ENCODE assay signal across 14 cellular contexts in the genomic region with DNA sequence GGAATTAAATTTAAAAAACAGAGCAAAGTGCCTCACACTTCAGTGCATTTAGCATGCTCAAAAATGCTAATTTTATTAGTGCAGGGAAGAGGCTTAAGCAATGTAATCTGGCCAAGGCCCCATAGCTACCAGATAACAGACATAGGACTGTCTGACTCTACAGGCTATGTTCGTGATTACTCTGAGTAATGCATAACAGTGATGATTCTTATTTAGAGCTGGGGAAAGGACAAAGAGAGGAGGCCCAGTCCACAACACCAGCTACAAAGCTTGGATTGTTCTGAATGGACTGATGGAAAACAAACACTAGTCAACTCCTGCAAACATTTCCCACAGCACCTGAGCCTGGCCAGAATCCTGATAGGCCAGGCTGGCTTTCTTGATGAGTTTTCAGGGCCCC. TPM values are rescaled to one million over a fixed set of nuclear protein-coding genes. Genes with fewer than 3 reads are reported as not detected.
DNase-seq lines count a peak whose midpoint lies in the region; ATAC-seq and TF ChIP-seq lines count a peak whose summit lies in the region.
"Had no signal": no experiment of that assay in that cellular context is flagged by ENCODE, and none has a peak within 500 bp of the region (broad histone marks: within the 10 kb centered on the region; RNA-seq: fewer than 3 reads in every experiment).

No MANE protein-coding gene starts in this region.

- no peak overlapping the region for H3K4ac ChIP-seq in IMR-90 (ENCODE audit: low read depth, low read length)

- H3K9ac ChIP-seq in IMR-90 (ENCODE audit: low read depth, low read length): no peak overlapping the region

- H2BK15ac ChIP-seq in IMR-90 (ENCODE audit: low read depth, low read length): no peak overlapping the region

- no peaks in the 10 kb centered on the region; the same call in 1 of the 2 replicates for H3K36me3 ChIP-seq in IMR-90 (ENCODE audit: control insufficient read depth, insufficient read depth, low read length)

- H3K4me3 ChIP-seq in IMR-90 (ENCODE audit: insufficient read depth, low read depth, low read length) (no peak overlapping the region), dorsolateral prefrontal cortex (peak overlapping the region in 3 of 59 donors; percentile 1 to 12 (median 8))
- H3K4me3 ChIP-seq: PC-9 had no signal

- no peak overlapping the region for H2BK20ac ChIP-seq in IMR-90 (ENCODE audit: low read depth, low read length)

- H2AFZ ChIP-seq in IMR-90 (replicated peaks; ENCODE audit: low read length, poor library complexity): no peak overlapping the region
- H2AFZ ChIP-seq: PC-9 had no signal

- H3K27ac ChIP-seq in IMR-90 (ENCODE audit: insufficient read depth, low read length): no peak overlapping the region
- H3K27ac ChIP-seq in dorsolateral prefrontal cortex: peak overlapping the region in 58 of 59 donors; percentile 72 to 99 (median 90)
- H3K27ac ChIP-seq: PC-9 had no signal

- CTCF ChIA-PET in IMR-90 (lab: Yijun Ruan, JAX): interaction anchor here (0.6 to 1.3 kb wide), 4 partner anchors 34 to 284 kb away, joined by 3 to 7 read pairs (median 4); no protein-coding TSS in a partner anchor

- TF ChIP-seq POLR2A in IMR-90 (IDR thresholded peaks at IDR 0.05; ENCODE audit: low read depth, low read length): no peak

- no TSS peak for BruUV-seq in IMR-90 (replicated peaks; lab: Mats Ljungman, UMichigan)

- TF ChIP-seq RAD21 in IMR-90 (IDR thresholded peaks at IDR 0.05; ENCODE audit: low read length): no peak

- no peak overlapping the region for H4K91ac ChIP-seq in IMR-90 (ENCODE audit: insufficient read depth, low read depth, low read length)

- ATAC-seq in IMR-90 (ENCODE audit: low read depth) (no peak), GM18498 (IDR thresholded peaks at IDR 0.05; ENCODE audit: unreplicated experiment) (no peak), left ventricle myocardium superior (no peak), GM21390 (IDR thresholded peaks at IDR 0.05; ENCODE audit: unreplicated experiment) (no peak), GM19351 (IDR thresholded peaks at IDR 0.05; ENCODE audit: unreplicated experiment) (no peak)
- ATAC-seq: HCT116, Right ventricle myocardium inferior, SK-N-SH treated with all-trans-retinoic acid at 6 μM for 48 hours had no signal

- no peak for TF ChIP-seq CTCF in IMR-90 (conservative IDR thresholded peaks at IDR 0.05; ENCODE audit: low read depth, low read length)
- peak in 9 of 56 donors; percentile 4 to 32 (median 14) for TF ChIP-seq CTCF in dorsolateral prefrontal cortex (IDR thresholded peaks at IDR 0.05 in 54 of 56, conservative IDR thresholded peaks at IDR 0.05 in 2 of 56; ENCODE audit: low read depth in 1 of 56, partially characterized antibody in 56 of 56)

- H3K27me3 ChIP-seq in IMR-90 (ENCODE audit: control insufficient read depth, insufficient read depth, low read length) (no peaks in the 10 kb centered on the region), dorsolateral prefrontal cortex (no peaks in the 10 kb centered on the region)

- no peak overlapping the region for H3K4me2 ChIP-seq in IMR-90 (ENCODE audit: low read depth, low read length)
- H3K4me2 ChIP-seq: PC-9 had no signal

- no peak overlapping the region for H3K56ac ChIP-seq in IMR-90 (ENCODE audit: extremely low read depth, insufficient read depth, low read length)

- no peak overlapping the region for H3K18ac ChIP-seq in IMR-90 (ENCODE audit: low read depth, low read length)

- no peak overlapping the region for H3K14ac ChIP-seq in IMR-90 (replicated peaks; ENCODE audit: low read depth, low read length)

- intact Hi-C loops in IMR-90 (cut with micrococcal nuclease) (loop anchor here (5.0 kb wide), 1 partner anchor 648 kb away; no protein-coding TSS in a partner anchor), dorsolateral prefrontal cortex (cut with DNase I) (loop anchor here (2.0 to 5.0 kb wide), 5 partner anchors 37 to 347 kb away; a partner anchor contains a TSS), left ventricle myocardium superior (cut with micrococcal nuclease) (loop anchor here (5.0 kb wide), 1 partner anchor 383 kb away; no protein-coding TSS in a partner anchor)

- H2AK9ac ChIP-seq in IMR-90 (replicated peaks; ENCODE audit: low read depth, low read length, poor library complexity): no peak overlapping the region

- WGBS in IMR-90 (ENCODE audit: extremely low coverage in 2 of 2, insufficient read length in 1 of 2), 2 experiments: no CpG with 5 or more reads among the region's 1 CpG

- dilution Hi-C loops in IMR-90 (cut with HindIII; ENCODE audit: low sequenced_read_pairs, unreplicated experiment): loop anchor here (25.0 kb wide), 1 partner anchor 203 kb away; no protein-coding TSS in a partner anchor

- H3K79me1 ChIP-seq in IMR-90 (ENCODE audit: low read depth in 1 of 2, low read length in 2 of 2): no peaks in the 10 kb centered on the region

- no peak overlapping the region for H3K23ac ChIP-seq in IMR-90 (ENCODE audit: low read depth, low read length)

- no peaks in the 10 kb centered on the region for H3K4me1 ChIP-seq in IMR-90 (ENCODE audit: control insufficient read depth, insufficient read depth, low read length)

- DNase-seq in IMR-90 (peak; percentile 20), dorsolateral prefrontal cortex (peak in 1 of 10 donors; percentile 40), medulla oblongata (ENCODE audit: extremely low spot score) (peak; percentile 84), left ventricle myocardium superior (no peak)
- DNase-seq: NCI-H1048, NCI-H1694 treated with DMSO at 0.1 percent for 48 hours, NCI-H345, PC-9 had no signal

- H2BK5ac ChIP-seq in IMR-90 (ENCODE audit: low read depth, low read length, poor library complexity, severe bottlenecking): no peak overlapping the region

- no peak overlapping the region for H2BK120ac ChIP-seq in IMR-90 (ENCODE audit: low read depth, low read length)

- H4K5ac ChIP-seq in IMR-90 (ENCODE audit: low read depth, low read length): no peak overlapping the region

- H4K20me1 ChIP-seq in IMR-90 (ENCODE audit: insufficient read depth, low read length): no peaks in the 10 kb centered on the region

- POLR2A ChIA-PET in IMR-90 (lab: Charles Lee; ENCODE audit: unreplicated experiment): no interaction called here

- no peak overlapping the region for H2AK5ac ChIP-seq in IMR-90 (ENCODE audit: low read depth, low read length)

- H3K9me3 ChIP-seq in IMR-90 (ENCODE audit: control insufficient read depth, insufficient read depth, low read length): no peaks in the 10 kb centered on the region

- no peak overlapping the region for H4K8ac ChIP-seq in IMR-90 (ENCODE audit: low read depth in 2 of 2, low read length in 2 of 2)

- in situ Hi-C loops in IMR-90 (cut with MboI; ENCODE audit: low sequenced_read_pairs): no loop called here

- H3K9me1 ChIP-seq in IMR-90 (ENCODE audit: insufficient read depth, low read length): no peaks in the 10 kb centered on the region

TF ChIP-seq in IMR-90, 13 proteins besides CTCF, POLR2A, EP300 and RAD21:
- TF ChIP-seq BHLHE40 (IDR thresholded peaks at IDR 0.05; ENCODE audit: low read depth, low read length) (no peak), RFX5 (IDR thresholded peaks at IDR 0.05; ENCODE audit: low read depth, low read length) (no peak), MAZ (IDR thresholded peaks at IDR 0.05; ENCODE audit: borderline replicate concordance, low read depth, low read length) (no peak)

RNA-seq across cellular contexts. Expression of a gene that starts 8.4 kb away (rescaled TPM):
- total RNA-seq in IMR-90 (2012; rRNA removed) (0.18 TPM in 1 of 2 replicates, not detected in the other), dorsolateral prefrontal cortex (1 to 10 TPM in 108 of 120 experiments, under 1 TPM in 12; 0.35 to 8.8 (median 2.3) TPM), left ventricle myocardium superior (0.25 TPM)
- polyA plus RNA-seq in IMR-90 (2012; rRNA removed): 0.12 and 0.19 TPM in 2 replicates
- polyA plus RNA-seq in IMR-90 (2012; cell fraction: cytosol; rRNA removed): 0.38 TPM in 1 of 2 replicates, not detected in the other
- 0.09 and 0.15 TPM in 2 replicates for polyA plus RNA-seq in IMR-90 (2012; cell fraction: nucleus; rRNA removed; ENCODE audit: low replicate concordance)
- total RNA-seq: PC-9 had no signal

RNA-seq across cellular contexts. Expression of a gene that starts 36.1 kb away (rescaled TPM):
- total RNA-seq in IMR-90 (2012; rRNA removed) (31.9 and 32.5 TPM in 2 replicates), dorsolateral prefrontal cortex (100 to 1,000 TPM in 33 of 120 experiments, 10 to 100 TPM in 87; 39.5 to 269 (median 82.3) TPM), left ventricle myocardium superior (16.5 TPM)
- polyA plus RNA-seq in IMR-90 (2012; rRNA removed): 16.7 and 23.1 TPM in 2 replicates
- 4.7 and 8.1 TPM in 2 replicates for polyA plus RNA-seq in IMR-90 (2012; cell fraction: cytosol; rRNA removed)
- polyA plus RNA-seq in IMR-90 (2012; cell fraction: nucleus; rRNA removed; ENCODE audit: low replicate concordance): 1.4 and 12.3 TPM in 2 replicates
